In genomic region chr7:477626-478220, GRCh38 we compare ENCODE assay signal across 16 cellular contexts. TPM values are rescaled to one million over a fixed set of nuclear protein-coding genes. Genes with fewer than 3 reads are reported as not detected.
A peak's percentile ranks its signal among the peaks of the same experiment; 100 is the strongest.
DNase-seq lines count a peak whose midpoint lies in the region; ATAC-seq and TF ChIP-seq lines count a peak whose summit lies in the region.
"Had no signal": no experiment of that assay in that cellular context is flagged by ENCODE, and none has a peak within 500 bp of the region (broad histone marks: within the 10 kb centered on the region; RNA-seq: fewer than 3 reads in every experiment).

No MANE protein-coding gene starts in this region.

- TF ChIP-seq POLR2A in HCT116 (IDR thresholded peaks at IDR 0.05; ENCODE audit: borderline replicate concordance, extremely low read depth, insufficient read depth, insufficient read length): no peak

- H3K4me1 Mint-ChIP-seq in Caco-2 (ENCODE audit: low read depth, unreplicated experiment): no peaks in the 10 kb centered on the region

- no peaks in the 10 kb centered on the region for H3K27me3 ChIP-seq in Caco-2 (replicated peaks; ENCODE audit: control insufficient read depth, insufficient read depth, low read length)
- H3K27me3 ChIP-seq in HCT116 (ENCODE audit: insufficient read depth, low read length): peaks cover 6% of the 10 kb centered on the region; the same call in 1 of the 2 replicates
- H3K27me3 ChIP-seq: hepatocyte had no signal

- TF ChIP-seq CTCF in Caco-2 (IDR thresholded peaks at IDR 0.05; ENCODE audit: insufficient read depth in 1 of 2, low read depth in 1 of 2, low read length in 1 of 2, severe bottlenecking in 1 of 2, unreplicated experiment in 1 of 2): no peak
- no peak for TF ChIP-seq CTCF in HCT116 (IDR thresholded peaks at IDR 0.05 in 2 of 3, conservative IDR thresholded peaks at IDR 0.05 in 1 of 3; ENCODE audit: borderline replicate concordance in 1 of 3, insufficient read depth in 1 of 3, low read depth in 2 of 3, low read length in 2 of 3)
- TF ChIP-seq CTCF in choroid plexus epithelial cell (conservative IDR thresholded peaks at IDR 0.05; ENCODE audit: low read depth, low read length): no peak
- TF ChIP-seq CTCF in mucosa of descending colon (IDR thresholded peaks at IDR 0.05): no peak

- H3K4me1 ChIP-seq in Caco-2 (peaks cover 22% of the 10 kb centered on the region), HCT116 (ENCODE audit: control insufficient read depth in 1 of 2, insufficient read depth in 2 of 2, low read length in 2 of 2) (peaks cover 2 to 9% of the 10 kb centered on the region in 2 experiments; a peak in 3 of 4 replicates), mucosa of descending colon (ENCODE audit: low read depth) (no peaks in the 10 kb centered on the region)

- intact Hi-C loops in Caco-2 (cut with micrococcal nuclease; ENCODE audit: unreplicated experiment): no loop called here
- intact Hi-C loops in HCT116 (cut with micrococcal nuclease): no loop called here
- intact Hi-C loops in mucosa of descending colon (cut with DNase I, micrococcal nuclease): no loop called here

- H2AFZ ChIP-seq in HCT116 (ENCODE audit: low read depth, low read length, poor library complexity, severe bottlenecking): peak overlapping the region; percentile 88
- H2AFZ ChIP-seq: hepatocyte had no signal

- H4K20me1 ChIP-seq in HCT116 (ENCODE audit: insufficient read depth): no peaks in the 10 kb centered on the region

- POLR2A ChIA-PET in Caco-2 (lab: Charles Lee) (no interaction called here), HCT116 (lab: Charles Lee) (no interaction called here)

- H3K27ac Mint-ChIP-seq in Caco-2 (ENCODE audit: unreplicated experiment): peak overlapping the region; percentile 55
- H3K27ac Mint-ChIP-seq: naive B cell; T-helper 1 cell treated with Interleukin-12 subunit alpha and Interleukin-12 subunit beta and Interleukin-4 antibody, amounts not matched to agents 30 μg/mL and 1 μg/mL, for 36 hours had no signal

- H3K9me3 Mint-ChIP-seq in Caco-2 (ENCODE audit: unreplicated experiment): peaks cover 11% of the 10 kb centered on the region

- H3K36me3 ChIP-seq in Caco-2 (ENCODE audit: control insufficient read depth, insufficient read depth, low read length) (no peaks in the 10 kb centered on the region), HCT116 (ENCODE audit: control insufficient read depth in 1 of 2, insufficient read depth in 2 of 2, low read length in 2 of 2) (no peaks in the 10 kb centered on the region), mucosa of descending colon (ENCODE audit: low read depth) (no peaks in the 10 kb centered on the region)
- H3K36me3 ChIP-seq: BLaER1 treated with 17β-estradiol and CSF1 and Interleukin-3, amounts not matched to agents 10 nM and 100 nM had no signal

- peak overlapping the region; percentile 48 for H3K4me2 ChIP-seq in HCT116 (ENCODE audit: low read length)
- H3K4me2 ChIP-seq: BLaER1 treated with 17β-estradiol and CSF1 and Interleukin-3, amounts not matched to agents 10 nM and 100 nM; hepatocyte had no signal

- H3K4me3 Mint-ChIP-seq in Caco-2 (ENCODE audit: unreplicated experiment): no peak overlapping the region
- H3K4me3 Mint-ChIP-seq: naive B cell; T-helper 1 cell treated with Interleukin-12 subunit alpha and Interleukin-12 subunit beta and Interleukin-4 antibody, amounts not matched to agents 30 μg/mL and 1 μg/mL, for 36 hours had no signal

- RAD21 ChIA-PET in HCT116 (lab: Charles Lee; ENCODE audit: low non-redundant PET in 1 of 2, low total read pairs in 2 of 2, uncharacterized antibody in 2 of 2, unreplicated experiment in 2 of 2): no interaction called here

- DNase-seq in Caco-2: no peak
- no peak for DNase-seq in HCT116 (ENCODE audit: low read depth, low spot score)
- DNase-seq in choroid plexus epithelial cell (ENCODE audit: low read depth): peak; percentile 58
- DNase-seq in mucosa of descending colon: peak in 2 of 3 donors; percentile 16 to 23
- DNase-seq in activated T-cell treated with anti-CD3 and anti-CD28 coated beads for 4 hours: no peak
- DNase-seq: activated naive CD4-positive, alpha-beta T cell treated with Interleukin-2 at 50 U/mL for 16 hours; naive B cell; NCI-H748 treated with DMSO at 0.1 percent for 48 hours; substantia nigra had no signal

- no peaks in the 10 kb centered on the region for H3K36me3 Mint-ChIP-seq in Caco-2 (ENCODE audit: insufficient read depth, unreplicated experiment)

- no peaks in the 10 kb centered on the region for H3K9me2 ChIP-seq in HCT116 (ENCODE audit: insufficient read depth)

- TF ChIP-seq RAD21 in HCT116 (IDR thresholded peaks at IDR 0.05; ENCODE audit: low read depth): no peak

- no peak overlapping the region for H3K27ac ChIP-seq in HCT116 (ENCODE audit: low read depth, low read length)
- H3K27ac ChIP-seq: BLaER1 treated with 17β-estradiol and CSF1 and Interleukin-3, amounts not matched to agents 10 nM and 100 nM; hepatocyte had no signal

- no peak overlapping the region for H3K9ac ChIP-seq in HCT116 (ENCODE audit: low read length)
- H3K9ac ChIP-seq: BLaER1 treated with 17β-estradiol and CSF1 and Interleukin-3, amounts not matched to agents 10 nM and 100 nM had no signal

- CTCF ChIA-PET in Caco-2 (lab: Charles Lee): no interaction called here
- CTCF ChIA-PET in HCT116 (lab: Charles Lee): no interaction called here

- BruUV-seq in Caco-2 (replicated peaks; lab: Mats Ljungman, UMichigan) (no TSS peak), HCT116 (replicated peaks; lab: Mats Ljungman, UMichigan) (no TSS peak)

- ATAC-seq in HCT116 (peak; percentile 43), mucosa of descending colon (no peak), HG03342 (IDR thresholded peaks at IDR 0.05; ENCODE audit: unreplicated experiment) (no peak), GM21367 (IDR thresholded peaks at IDR 0.05; ENCODE audit: unreplicated experiment) (no peak)
- ATAC-seq: activated CD4-positive, CD25-positive, alpha-beta regulatory T cell treated with anti-CD3 and anti-CD28 coated beads, Interleukin-2, amount 50 U/mL, for 24 hours; left lobe of liver had no signal

- H3K79me2 ChIP-seq in HCT116 (ENCODE audit: insufficient read depth, low read length): no peaks in the 10 kb centered on the region
- H3K79me2 ChIP-seq: hepatocyte had no signal

- H3K27me3 Mint-ChIP-seq in Caco-2 (ENCODE audit: insufficient read depth, unreplicated experiment): no peaks in the 10 kb centered on the region

- H3K9me3 ChIP-seq in Caco-2 (no peaks in the 10 kb centered on the region), HCT116 (ENCODE audit: control insufficient read depth in 1 of 2, insufficient read depth in 1 of 2, low read depth in 1 of 2, low read length in 2 of 2) (peaks cover 0 to 4% of the 10 kb centered on the region in 2 experiments; a peak in 1 of 4 replicates), mucosa of descending colon (no peaks in the 10 kb centered on the region)

- H3K4me3 ChIP-seq in Caco-2 (ENCODE audit: low read depth, low read length) (no peak overlapping the region), HCT116 (replicated peaks in 1 of 2; ENCODE audit: low read depth in 1 of 2, low read length in 2 of 2) (no peak overlapping the region), choroid plexus epithelial cell (ENCODE audit: low read depth, low read length) (no peak overlapping the region), mucosa of descending colon (no peak overlapping the region)
- H3K4me3 ChIP-seq: BLaER1 treated with 17β-estradiol and CSF1 and Interleukin-3, amounts not matched to agents 10 nM and 100 nM; hepatocyte had no signal

TF ChIP-seq in HCT116, 20 proteins besides CTCF, POLR2A, EP300 and RAD21:
- TF ChIP-seq ELF1 (IDR thresholded peaks at IDR 0.05; ENCODE audit: borderline replicate concordance, low read depth) (no peak), SRF (IDR thresholded peaks at IDR 0.05; ENCODE audit: low read depth) (no peak), EGR1 (IDR thresholded peaks at IDR 0.05; ENCODE audit: low read depth) (no peak)
TF ChIP-seq in HCT116: peak in this region for 0.

RNA-seq across cellular contexts. Expression of gene PDGFA, which starts 41.9 kb away (rescaled TPM):
- total RNA-seq in Caco-2 (2022) (76.8 and 78.5 TPM in 2 replicates), HCT116 (2021; ENCODE audit: unreplicated experiment) (44.7 TPM), mucosa of descending colon (10 to 100 TPM; 52.7 to 63.0 (median 57.5) TPM)
- 48.1 and 74.9 TPM in 2 replicates for polyA plus RNA-seq in HCT116 (2012)

Comparison
In these comparisons a context has a peak if more than half of its experiments do, and no peak if none do; other contexts are left out.
1. DNase-seq: peak in choroid plexus epithelial cell (single experiment) and mucosa of descending colon (2 of 3); none in Caco-2 (0 of 2), HCT116 (single experiment) and activated T-cell treated with anti-CD3 and anti-CD28 coated beads for 4 hours (single experiment).